ENCODE assay signal across 1 cellular context in the genomic region with DNA sequence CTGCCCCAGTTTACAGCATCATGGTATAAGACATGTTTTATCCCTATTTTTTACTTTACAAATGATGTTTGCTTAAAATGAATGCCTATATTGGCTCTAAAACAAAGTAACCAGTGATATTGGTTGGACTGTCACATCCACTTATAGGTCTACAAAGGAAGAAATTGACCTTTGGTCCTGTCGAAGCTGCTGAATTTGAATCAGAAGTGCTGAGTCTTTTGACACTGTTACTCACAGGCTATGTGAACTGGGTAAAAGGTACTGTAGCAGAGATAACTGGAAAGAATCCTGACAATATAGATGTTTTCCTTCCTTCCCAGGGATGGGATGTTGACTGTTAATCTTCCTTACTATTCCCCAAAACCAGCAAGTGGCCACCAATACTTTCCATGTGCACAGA.
TF ChIP-seq lines count a peak whose summit lies in the region.

No MANE protein-coding gene starts in this region.

TF ChIP-seq in A549, 52 proteins besides CTCF, POLR2A, EP300 and RAD21 (continued from another document):
- no peak for TF ChIP-seq HOXA7 (CRISPR knock-in tag; IDR thresholded peaks at IDR 0.05)
- TF ChIP-seq TP53 (CRISPR knock-in tag; IDR thresholded peaks at IDR 0.05) = no peak
TF ChIP-seq in A549: peak in this region for 0.
